In genomic region chr7:149850007-149850594, GRCh38 we compare ENCODE assay signal across 25 cellular contexts. TPM values are rescaled to one million over a fixed set of nuclear protein-coding genes. Genes with fewer than 3 reads are reported as not detected.
DNase-seq lines count a peak whose midpoint lies in the region; ATAC-seq, FAIRE-seq and TF ChIP-seq lines count a peak whose summit lies in the region.
"Had no signal": no experiment of that assay in that cellular context is flagged by ENCODE, and none has a peak within 500 bp of the region (broad histone marks: within the 10 kb centered on the region; RNA-seq: fewer than 3 reads in every experiment).

No MANE protein-coding gene starts in this region.

- peaks cover 13% of the 10 kb centered on the region for H3K4me1 ChIP-seq in endodermal cell (ENCODE audit: control insufficient read depth, insufficient read depth, low read length)
- peaks cover 3% of the 10 kb centered on the region for H3K4me1 ChIP-seq in osteoblast (ENCODE audit: insufficient read depth, low read length)
- peaks cover 12% of the 10 kb centered on the region for H3K4me1 ChIP-seq in HAP-1

- FAIRE-seq in RCC 7860 (lab: Jason Lieb, UNC): no peak
- FAIRE-seq: kidney had no signal

- DNase-seq in H7 (peak; percentile 75), WTC11 (ENCODE audit: low spot score) (no peak), endodermal cell (peak; percentile 55), osteoblast (ENCODE audit: insufficient read length, low spot score, missing footprints) (peak; percentile 39), RCC 7860 (ENCODE audit: low spot score) (no peak), foreskin fibroblast (no peak), HAP-1 (ENCODE audit: low spot score in 2 of 2) (no peak)
- DNase-seq: activated CD4-positive, alpha-beta memory T cell treated with anti-CD3 and anti-CD28 coated beads for 36 hours; activated CD4-positive, CD25-positive, alpha-beta regulatory T cell; effector CD4-positive, alpha-beta T cell; glutamatergic neuron; kidney; NCI-H1417; NCI-H2029 treated with DMSO at 0.1 percent for 48 hours; psoas muscle; stimulated activated naive CD4-positive, alpha-beta T cell treated with Interleukin-2 at 50 U/mL for 16 hours; SW 1271; T1000; thyroid gland had no signal

- no peak overlapping the region for H3K27ac ChIP-seq in endodermal cell (ENCODE audit: low read depth, low read length)
- H3K27ac ChIP-seq in osteoblast (ENCODE audit: low read depth, low read length): no peak overlapping the region
- H3K27ac ChIP-seq: epithelial cell of prostate, KMS-11, neutrophil, psoas muscle, thyroid gland had no signal

- H3K9me3 Mint-ChIP-seq in WTC11 (no peaks in the 10 kb centered on the region), endodermal cell (no peaks in the 10 kb centered on the region)
- H3K9me3 Mint-ChIP-seq: activated CD4-positive, alpha-beta memory T cell treated with anti-CD3 and anti-CD28 coated beads for 36 hours had no signal

- H3K27me3 Mint-ChIP-seq in WTC11 (ENCODE audit: low read depth): peaks cover 4% of the 10 kb centered on the region; the same call in 1 of the 2 replicates
- H3K27me3 Mint-ChIP-seq in endodermal cell (ENCODE audit: insufficient read depth): peaks cover 2% of the 10 kb centered on the region
- H3K27me3 Mint-ChIP-seq: activated CD4-positive, alpha-beta memory T cell treated with anti-CD3 and anti-CD28 coated beads for 36 hours had no signal

- H3K27ac Mint-ChIP-seq in WTC11 (no peak overlapping the region), endodermal cell (no peak overlapping the region)
- H3K27ac Mint-ChIP-seq: activated CD4-positive, alpha-beta memory T cell treated with anti-CD3 and anti-CD28 coated beads for 36 hours had no signal

- POLR2A ChIA-PET in WTC11 (lab: Charles Lee): no interaction called here

- in situ Hi-C loops in HAP-1 (cut with MboI; ENCODE audit: low sequenced_read_pairs): no loop called here

- ATAC-seq in WTC11: peak; percentile 35; the same call in 1 of the 2 replicates
- ATAC-seq in HG03280 (IDR thresholded peaks at IDR 0.05; ENCODE audit: unreplicated experiment): no peak
- ATAC-seq: mucosa of descending colon, psoas muscle had no signal

- H2AFZ ChIP-seq in osteoblast (ENCODE audit: low read length): no peak overlapping the region

- H3K4me1 Mint-ChIP-seq in WTC11: peaks cover 17% of the 10 kb centered on the region
- peaks cover 13% of the 10 kb centered on the region for H3K4me1 Mint-ChIP-seq in endodermal cell

- H3K36me3 ChIP-seq in H7 (replicated peaks; ENCODE audit: control insufficient read depth, insufficient read depth, low read length) (no peaks in the 10 kb centered on the region), endodermal cell (ENCODE audit: control insufficient read depth, insufficient read depth, low read length) (no peaks in the 10 kb centered on the region), osteoblast (ENCODE audit: insufficient read depth, low read length) (peaks cover 11% of the 10 kb centered on the region), HAP-1 (replicated peaks) (no peaks in the 10 kb centered on the region)

- H3K4me2 ChIP-seq in osteoblast (ENCODE audit: insufficient read depth, low read length): no peak overlapping the region
- H3K4me2 ChIP-seq: KMS-11 had no signal

- 80 to 86% methylated on average over 2 to 16 of the region's 16 CpGs for WGBS in endodermal cell (ENCODE audit: insufficient coverage in 1 of 2, insufficient read length in 1 of 2), 2 experiments

- CTCF ChIA-PET in WTC11 (lab: Charles Lee): interaction anchor here (1.0 to 4.9 kb wide), 20 partner anchors 11 to 187 kb away, joined by 3 to 114 read pairs (median 12); partner anchors contain the start of gene ZNF862

- H3K9me3 ChIP-seq in endodermal cell (ENCODE audit: control insufficient read depth, low read length) (no peaks in the 10 kb centered on the region), osteoblast (ENCODE audit: low read depth, low read length) (no peaks in the 10 kb centered on the region), HAP-1 (no peaks in the 10 kb centered on the region)
- H3K9me3 ChIP-seq: mucosa of descending colon, neutrophil, psoas muscle, thyroid gland had no signal

- H3K4me3 ChIP-seq in H7 (ENCODE audit: insufficient read depth, low read depth, low read length) (no peak overlapping the region), endodermal cell (ENCODE audit: low read length) (no peak overlapping the region), osteoblast (ENCODE audit: insufficient read depth, low read length) (no peak overlapping the region), foreskin fibroblast (ENCODE audit: low read depth in 1 of 2, low read length in 2 of 2) (no peak overlapping the region), HAP-1 (no peak overlapping the region)
- H3K4me3 ChIP-seq: mucosa of descending colon, psoas muscle, thyroid gland had no signal

- no peaks in the 10 kb centered on the region for H3K79me2 ChIP-seq in osteoblast (ENCODE audit: insufficient read depth, low read length)

- no peak for TF ChIP-seq CTCF in WTC11 (IDR thresholded peaks at IDR 0.05)
- TF ChIP-seq CTCF in endodermal cell (conservative IDR thresholded peaks at IDR 0.05): peak; percentile 38
- no peak for TF ChIP-seq CTCF in osteoblast (IDR thresholded peaks at IDR 0.05; ENCODE audit: extremely low read depth, low read depth, low read length)
- TF ChIP-seq CTCF in foreskin fibroblast (IDR thresholded peaks at IDR 0.05; ENCODE audit: low read depth, low read length): no peak

- H4K20me1 ChIP-seq in osteoblast (ENCODE audit: insufficient read depth, low read length): no peaks in the 10 kb centered on the region

- H3K4me3 Mint-ChIP-seq in WTC11 (no peak overlapping the region), endodermal cell (no peak overlapping the region)
- H3K4me3 Mint-ChIP-seq: activated CD4-positive, alpha-beta memory T cell treated with anti-CD3 and anti-CD28 coated beads for 36 hours; CD14-positive monocyte had no signal

- H3K27me3 ChIP-seq in H7 (ENCODE audit: control insufficient read depth, insufficient read depth, low read length) (no peaks in the 10 kb centered on the region), endodermal cell (ENCODE audit: control insufficient read depth, insufficient read depth, low read length, poor library complexity, severe bottlenecking) (no peaks in the 10 kb centered on the region), osteoblast (ENCODE audit: insufficient read depth, low read length) (no peaks in the 10 kb centered on the region), HAP-1 (ENCODE audit: low read depth) (no peaks in the 10 kb centered on the region)
- H3K27me3 ChIP-seq: neutrophil, thyroid gland had no signal

- H3K36me3 Mint-ChIP-seq in WTC11 (no peaks in the 10 kb centered on the region), endodermal cell (ENCODE audit: low read depth) (no peaks in the 10 kb centered on the region)

- H3K9ac ChIP-seq in endodermal cell (ENCODE audit: extremely low read depth, low read length, poor library complexity, severe bottlenecking): no peak overlapping the region
- H3K9ac ChIP-seq: KMS-11 had no signal

TF ChIP-seq in WTC11, 78 proteins besides CTCF, POLR2A, EP300 and RAD21 (continues in another document):
- no peak for TF ChIP-seq CDX4 (CRISPR knock-in tag; IDR thresholded peaks at IDR 0.05; ENCODE audit: borderline replicate concordance)
- no peak for TF ChIP-seq USF2 (CRISPR knock-in tag; IDR thresholded peaks at IDR 0.05)
- no peak for TF ChIP-seq ETV6 (CRISPR knock-in tag; IDR thresholded peaks at IDR 0.05)
- no peak for TF ChIP-seq TP53 (CRISPR knock-in tag; IDR thresholded peaks at IDR 0.05)
- TF ChIP-seq MXD4 (CRISPR knock-in tag; IDR thresholded peaks at IDR 0.05; ENCODE audit: borderline replicate concordance): no peak

RNA-seq across cellular contexts. Expression of gene ZNF862, which starts 11.9 kb away (rescaled TPM):
- total RNA-seq in H7 (2014; rRNA removed; shearing (Covaris generic)): 3.4 and 3.8 TPM in 2 replicates
- total RNA-seq in WTC11 (2021) (3.6 to 6.3 TPM (median 5.8 TPM) in 3 replicates), endodermal cell (10 to 100 TPM in 1 of 2 donors, 1 to 10 TPM in 1; 8.3 to 15.6 TPM), osteoblast (8.7 and 12.7 TPM in 2 replicates)
- polyA plus RNA-seq in endodermal cell (2013, experiment 1 of 2): 8.8 TPM
- 8.9 TPM for polyA plus RNA-seq in endodermal cell (2013, experiment 2 of 2)

RNA-seq across cellular contexts. Expression of gene ATP6V0E2, which starts 23.7 kb away (rescaled TPM):
- total RNA-seq in H7 (2014; rRNA removed; shearing (Covaris generic)): 15.4 and 20.2 TPM in 2 replicates
- total RNA-seq in WTC11 (2021): 22.7 to 26.2 TPM (median 24.8 TPM) in 3 replicates
- 10 to 100 TPM; 15.3 to 16.1 TPM for total RNA-seq in endodermal cell
- 30.6 TPM for polyA plus RNA-seq in endodermal cell (2013, experiment 1 of 2)
- polyA plus RNA-seq in endodermal cell (2013, experiment 2 of 2): 28.9 TPM
- total RNA-seq in osteoblast: 27.9 and 28.3 TPM in 2 replicates

Comparison
In these comparisons a context has a peak if more than half of its experiments do, and no peak if none do; other contexts are left out.
1. DNase-seq: peak in H7 (single experiment), endodermal cell (single experiment) and osteoblast (single experiment); none in WTC11 (single experiment), RCC 7860 (single experiment), foreskin fibroblast (0 of 2) and HAP-1 (0 of 2).